Comparison of ENCODE assay signal across 10 cellular contexts in the genomic region with DNA sequence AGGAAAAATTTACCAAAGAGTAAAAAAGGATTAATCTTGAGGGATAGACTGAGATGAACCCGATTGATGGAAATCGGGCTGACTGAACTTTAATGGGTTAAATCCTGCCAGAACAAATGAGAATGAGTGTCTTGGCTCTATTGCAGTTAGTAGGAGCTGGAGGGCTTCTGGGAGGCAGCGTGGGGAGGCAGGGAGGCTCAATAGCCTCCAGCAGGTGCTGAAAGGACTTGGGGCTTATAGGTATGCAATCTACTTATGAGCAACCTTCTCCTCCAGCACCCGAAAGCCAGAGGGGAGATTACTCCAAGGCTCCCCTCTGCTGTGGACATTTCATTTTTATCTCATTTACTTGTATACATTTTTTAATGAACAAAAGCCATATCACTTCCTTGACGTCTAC. TPM values are rescaled to one million over a fixed set of nuclear protein-coding genes. Genes with fewer than 3 reads are reported as not detected.
DNase-seq lines count a peak whose midpoint lies in the region; ATAC-seq and TF ChIP-seq lines count a peak whose summit lies in the region.
"Had no signal": no experiment of that assay in that cellular context is flagged by ENCODE, and none has a peak within 500 bp of the region (broad histone marks: within the 10 kb centered on the region; RNA-seq: fewer than 3 reads in every experiment).

No MANE protein-coding gene starts in this region.

- CTCF ChIA-PET in activated naive CD4-positive, alpha-beta T cell treated with anti-CD3 and anti-CD28 coated beads for 36 hours (lab: Charles Lee), result interaction anchor here (0.9 to 2.0 kb wide), 6 partner anchors 31 to 217 kb away, joined by 3 to 6 read pairs (median 3); no protein-coding TSS in a partner anchor

- H3K27ac ChIP-seq in thoracic aorta (no peak overlapping the region), substantia nigra (ENCODE audit: low read depth, low read length, poor library complexity, severe bottlenecking) (no peak overlapping the region)

- no peak for TF ChIP-seq CTCF in thoracic aorta (IDR thresholded peaks at IDR 0.05)

- no peaks in the 10 kb centered on the region for H3K9me3 Mint-ChIP-seq in activated naive CD4-positive, alpha-beta T cell treated with anti-CD3 and anti-CD28 coated beads for 36 hours
- no peaks in the 10 kb centered on the region for H3K9me3 Mint-ChIP-seq in activated naive CD8-positive, alpha-beta T cell (ENCODE audit: low read depth)
- H3K9me3 Mint-ChIP-seq in immature natural killer cell, result no peaks in the 10 kb centered on the region

- no peaks in the 10 kb centered on the region for H3K36me3 ChIP-seq in thoracic aorta
- H3K36me3 ChIP-seq: pancreas had no signal

- H3K4me1 ChIP-seq in thoracic aorta (ENCODE audit: control insufficient read depth in 1 of 2, low read depth in 2 of 2), result peaks cover 7 to 20% of the 10 kb centered on the region in 2 donors

- no peaks in the 10 kb centered on the region for H3K27me3 ChIP-seq in thoracic aorta (replicated peaks; ENCODE audit: insufficient read depth)
- H3K27me3 ChIP-seq: pancreas had no signal

- no peaks in the 10 kb centered on the region for H3K36me3 Mint-ChIP-seq in activated naive CD4-positive, alpha-beta T cell treated with anti-CD3 and anti-CD28 coated beads for 36 hours (ENCODE audit: low read depth)
- no peaks in the 10 kb centered on the region for H3K36me3 Mint-ChIP-seq in activated naive CD8-positive, alpha-beta T cell
- H3K36me3 Mint-ChIP-seq in immature natural killer cell, result no peaks in the 10 kb centered on the region

- H3K27me3 Mint-ChIP-seq in activated naive CD4-positive, alpha-beta T cell treated with anti-CD3 and anti-CD28 coated beads for 36 hours (ENCODE audit: low read depth), result peaks cover 16% of the 10 kb centered on the region
- peaks cover 11% of the 10 kb centered on the region for H3K27me3 Mint-ChIP-seq in activated naive CD8-positive, alpha-beta T cell
- H3K27me3 Mint-ChIP-seq in immature natural killer cell (ENCODE audit: low read depth in 3 of 3), result peaks cover 2 to 19% (median 18%) of the 10 kb centered on the region in 3 donors

- DNase-seq in activated naive CD4-positive, alpha-beta T cell treated with anti-CD3 and anti-CD28 coated beads for 36 hours, result no peak
- DNase-seq in activated naive CD4-positive, alpha-beta T cell treated with anti-CD3 and anti-CD28 coated beads, Interleukin-2, amount 50 U/mL, for 16 hours, result no peak
- DNase-seq in immature natural killer cell, result no peak
- DNase-seq in thoracic aorta (ENCODE audit: low spot score), result no peak
- no peak for DNase-seq in activated CD4-positive, CD25-positive, alpha-beta regulatory T cell (lab: John Stamatoyannopoulos, UW)
- DNase-seq in substantia nigra (lab: John Stamatoyannopoulos, UW), result no peak
- DNase-seq: SW 1271 had no signal

- no peak for ATAC-seq in thoracic aorta (ENCODE audit: insufficient number of reproducible peaks, low FRiP score, low read depth)
- ATAC-seq in GM19324 (IDR thresholded peaks at IDR 0.05; ENCODE audit: low FRiP score, unreplicated experiment), result no peak

- H3K4me3 Mint-ChIP-seq in activated naive CD4-positive, alpha-beta T cell treated with anti-CD3 and anti-CD28 coated beads for 36 hours, result peak overlapping the region; percentile 95
- H3K4me3 Mint-ChIP-seq in activated naive CD8-positive, alpha-beta T cell, result peak overlapping the region; percentile 85
- H3K4me3 Mint-ChIP-seq in immature natural killer cell, result peak overlapping the region; percentile 89 to 94 (median 92)

- H3K4me3 ChIP-seq in thoracic aorta, result peak overlapping the region; percentile 93

- no peaks in the 10 kb centered on the region for H3K9me3 ChIP-seq in thoracic aorta
- H3K9me3 ChIP-seq: pancreas had no signal

- intact Hi-C loops in activated naive CD4-positive, alpha-beta T cell treated with anti-CD3 and anti-CD28 coated beads for 36 hours (cut with micrococcal nuclease), result loop anchor here (1.0 kb wide), 3 partner anchors 52 to 152 kb away; a partner anchor contains a TSS

- H3K4me1 Mint-ChIP-seq in activated naive CD4-positive, alpha-beta T cell treated with anti-CD3 and anti-CD28 coated beads for 36 hours (ENCODE audit: low read depth), result peaks cover 19% of the 10 kb centered on the region
- peaks cover 24% of the 10 kb centered on the region for H3K4me1 Mint-ChIP-seq in activated naive CD8-positive, alpha-beta T cell (ENCODE audit: low read depth)
- peaks cover 22 to 33% of the 10 kb centered on the region in 2 donors for H3K4me1 Mint-ChIP-seq in immature natural killer cell

- H3K27ac Mint-ChIP-seq in activated naive CD4-positive, alpha-beta T cell treated with anti-CD3 and anti-CD28 coated beads for 36 hours, result no peak overlapping the region
- peak overlapping the region; percentile 46 for H3K27ac Mint-ChIP-seq in activated naive CD8-positive, alpha-beta T cell
- H3K27ac Mint-ChIP-seq in immature natural killer cell, result peak overlapping the region in 5 of 6 donors; percentile 58 to 84 (median 72)

RNA-seq across cellular contexts. Expression of a gene that starts 1.0 kb away (rescaled TPM):
- total RNA-seq in activated naive CD4-positive, alpha-beta T cell treated with anti-CD3 and anti-CD28 coated beads for 36 hours, result 1 to 10 TPM; 1.3 to 1.7 TPM
- polyA plus RNA-seq in immature natural killer cell, result under 1 TPM in 2 of 3 donors, not detected in 1; 0.17 to 0.48 TPM
- 10 to 100 TPM; 13.4 to 29.2 TPM for total RNA-seq in thoracic aorta

RNA-seq across cellular contexts. Expression of a gene that starts 56.2 kb away (rescaled TPM):
- 1 to 10 TPM; 3.0 to 4.7 TPM for total RNA-seq in activated naive CD4-positive, alpha-beta T cell treated with anti-CD3 and anti-CD28 coated beads for 36 hours
- polyA plus RNA-seq in immature natural killer cell, result 1 to 10 TPM; 1.3 to 4.7 (median 1.6) TPM
- 10 to 100 TPM in 1 of 2 donors, 1 to 10 TPM in 1; 7.7 to 11.9 TPM for total RNA-seq in thoracic aorta

Comparison
In these comparisons a context has a peak if more than half of its experiments do, and no peak if none do; other contexts are left out.
1. RNA of a gene that starts 1.0 kb away (total RNA-seq): 13.4 to 29.2 TPM in thoracic aorta; 1.3 to 1.7 TPM in activated naive CD4-positive, alpha-beta T cell treated with anti-CD3 and anti-CD28 coated beads for 36 hours; every median in the first group is over 4 times any median in the second.
2. Peak in every context shown above with its lines, with median percentiles within 50 percentile points of each other: H3K4me3 Mint-ChIP-seq.